ENCODE assay signal across 8 cellular contexts in genomic region chr20:59939052-59939878, GRCh38. TPM values are rescaled to one million over a fixed set of nuclear protein-coding genes. Genes with fewer than 3 reads are reported as not detected.
DNase-seq lines count a peak whose midpoint lies in the region; ATAC-seq, FAIRE-seq and TF ChIP-seq lines count a peak whose summit lies in the region.

No MANE protein-coding gene starts in this region.

- TF ChIP-seq POLR2A in thyroid gland (IDR thresholded peaks at IDR 0.05), result no peak

- no peaks in the 10 kb centered on the region for H3K27me3 Mint-ChIP-seq in MCF 10A (ENCODE audit: insufficient read depth, unreplicated experiment)

- H3K27ac Mint-ChIP-seq in MCF 10A (ENCODE audit: low read depth, unreplicated experiment), result no peak overlapping the region

- H3K4me1 ChIP-seq in left lung (peaks cover 28 to 72% of the 10 kb centered on the region in 2 donors), thyroid gland (peaks cover 17 to 25% of the 10 kb centered on the region in 2 donors)

- peak overlapping the region; percentile 95 for H3K4me3 Mint-ChIP-seq in MCF 10A (ENCODE audit: unreplicated experiment)

- DNase-seq in HTR-8/SVneo (ENCODE audit: insufficient read length, low spot score), result no peak
- no peak for DNase-seq in MCF 10A (ENCODE audit: unreplicated experiment)
- peak; percentile 44 to 92 for DNase-seq in left lung
- DNase-seq in thyroid gland, result peak in 1 of 2 donors; percentile 20
- DNase-seq in D341Med (ENCODE audit: low spot score), result no peak

- CTCF ChIA-PET in MCF 10A (lab: Yijun Ruan, JAX), result interaction anchor here (0.7 to 4.7 kb wide), 15 partner anchors 8 to 264 kb away, joined by 3 to 39 read pairs (median 4); no protein-coding TSS in a partner anchor

- no TSS peak for BruUV-seq in MCF 10A (replicated peaks; lab: Mats Ljungman, UMichigan)

- H3K9me3 ChIP-seq in left lung (no peaks in the 10 kb centered on the region), thyroid gland (no peaks in the 10 kb centered on the region)

- ATAC-seq in left lung (peak; percentile 45), GM19455 (IDR thresholded peaks at IDR 0.05; ENCODE audit: unreplicated experiment) (no peak), GM18511 (IDR thresholded peaks at IDR 0.05; ENCODE audit: unreplicated experiment) (no peak)

- H3K9me3 Mint-ChIP-seq in MCF 10A (ENCODE audit: unreplicated experiment), result no peaks in the 10 kb centered on the region

- H3K4me1 Mint-ChIP-seq in MCF 10A (ENCODE audit: insufficient read depth, unreplicated experiment), result peaks cover 27% of the 10 kb centered on the region

- intact Hi-C loops in MCF 10A (cut with micrococcal nuclease) (loop anchor here (5.0 kb wide), 1 partner anchor 157 kb away; no protein-coding TSS in a partner anchor), left lung (cut with DNase I) (no loop called here), thyroid gland (cut with DNase I) (no loop called here)

- H3K4me3 ChIP-seq in GM12875 (ENCODE audit: low read depth, low read length) (peak overlapping the region; percentile 72), left lung (peak overlapping the region; percentile 65 to 88), thyroid gland (replicated peaks in 1 of 3) (peak overlapping the region; percentile 67 to 81 (median 70))

- FAIRE-seq in HTR-8/SVneo (lab: Jason Lieb, UNC), result peak; percentile 91

- TF ChIP-seq CTCF in GM12875 (IDR thresholded peaks at IDR 0.05; ENCODE audit: borderline replicate concordance, insufficient read depth, low read depth, low read length) (no peak), MCF 10A (IDR thresholded peaks at IDR 0.05; ENCODE audit: unreplicated experiment) (no peak), left lung (IDR thresholded peaks at IDR 0.05) (no peak), thyroid gland (IDR thresholded peaks at IDR 0.05) (no peak)

- POLR2A ChIA-PET in MCF 10A (lab: Yijun Ruan, JAX), result interaction anchor here (0.6 to 3.7 kb wide), 28 partner anchors 8 to 199 kb away, joined by 3 to 51 read pairs (median 6); no protein-coding TSS in a partner anchor

- H3K36me3 ChIP-seq in left lung, result peaks cover 0 to 20% of the 10 kb centered on the region in 2 donors
- peaks cover 9 to 11% of the 10 kb centered on the region in 2 donors for H3K36me3 ChIP-seq in thyroid gland

- H3K27ac ChIP-seq in left lung (peak overlapping the region; percentile 98 to 100), thyroid gland (peak overlapping the region; percentile 91 to 93 (median 92))

- H3K36me3 Mint-ChIP-seq in MCF 10A (ENCODE audit: insufficient read depth, unreplicated experiment), result peaks cover 20% of the 10 kb centered on the region

- 66 to 92% methylated on average over 27 to 43 of the region's 104 CpGs for WGBS in thyroid gland, 2 donors

- no peaks in the 10 kb centered on the region for H3K27me3 ChIP-seq in left lung
- no peaks in the 10 kb centered on the region for H3K27me3 ChIP-seq in thyroid gland

RNA-seq across cellular contexts. Expression of gene PPP1R3D, which starts 0.8 kb away (rescaled TPM):
- total RNA-seq in MCF 10A (2022), result 2.4 and 3.5 TPM in 2 replicates
- total RNA-seq in left lung, result 10 to 100 TPM in 1 of 2 donors, 1 to 10 TPM in 1; 7.3 to 13.4 TPM
- 10 to 100 TPM in 1 of 4 donors, 1 to 10 TPM in 3; 7.1 to 10.4 (median 7.6) TPM for total RNA-seq in thyroid gland

RNA-seq across cellular contexts. Expression of gene FAM217B, which starts 0.9 kb away (rescaled TPM):
- total RNA-seq in MCF 10A (2022), result 5.6 and 8.6 TPM in 2 replicates
- total RNA-seq in left lung, result 10 to 100 TPM; 15.6 to 20.1 TPM
- 10 to 100 TPM in 3 of 4 donors, 1 to 10 TPM in 1; 9.4 to 15.9 (median 12.9) TPM for total RNA-seq in thyroid gland

RNA-seq across cellular contexts. Expression of gene SYCP2, which starts 5.8 kb away (rescaled TPM):
- total RNA-seq in MCF 10A (2022), result 0.35 and 0.61 TPM in 2 replicates
- total RNA-seq in left lung, result 1 to 10 TPM; 1.8 to 7.0 TPM
- total RNA-seq in thyroid gland, result 1 to 10 TPM; 1.9 to 8.5 (median 5.9) TPM

RNA-seq across cellular contexts. Expression of gene CDH26, which starts 19.0 kb away (rescaled TPM):
- total RNA-seq in MCF 10A (2022) (0.12 and 0.71 TPM in 2 replicates), left lung (1 to 10 TPM; 6.0 to 7.3 TPM), thyroid gland (1 to 10 TPM in 3 of 4 donors, under 1 TPM in 1; 0.56 to 2.5 (median 1.5) TPM)

Comparison
In these comparisons a context has a peak if more than half of its experiments do, and no peak if none do; other contexts are left out.
1. DNase-seq: peak in left lung (2 of 2); none in HTR-8/SVneo (single experiment), MCF 10A (single experiment) and D341Med (single experiment).
2. Peak in every context shown above with its lines, with median percentiles within 50 percentile points of each other: H3K4me3 ChIP-seq.